38 cellular contexts compared by ENCODE assay signal in the genomic region with DNA sequence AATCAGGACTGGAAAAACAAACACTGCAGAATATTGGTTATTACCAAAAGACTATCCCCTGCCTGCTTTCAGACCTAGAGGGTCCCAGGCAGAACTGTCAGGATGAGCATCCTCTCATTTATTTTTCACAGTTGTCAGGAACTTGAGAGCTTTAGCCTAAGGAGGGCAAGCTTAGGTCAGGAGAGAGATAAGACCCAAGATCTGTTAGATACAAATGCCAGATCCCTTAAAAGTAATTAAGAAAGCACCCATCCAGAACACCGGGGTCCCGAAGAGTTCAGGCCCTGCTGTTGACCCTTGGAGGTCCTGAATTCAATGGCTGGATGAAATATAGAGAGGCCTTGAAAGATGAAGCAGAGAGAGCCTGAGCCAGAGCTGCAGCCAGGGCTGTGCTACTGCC. TPM values are rescaled to one million over a fixed set of nuclear protein-coding genes. Genes with fewer than 3 reads are reported as not detected.
"Had no signal": no experiment of that assay in that cellular context is flagged by ENCODE, and none has a peak within 500 bp of the region (broad histone marks: within the 10 kb centered on the region; RNA-seq: fewer than 3 reads in every experiment).

No MANE protein-coding gene starts in this region.

- H3K36me3 Mint-ChIP-seq: activated naive CD8-positive, alpha-beta T cell treated with anti-CD3 and anti-CD28 coated beads for 36 hours had no signal

- H3K27ac Mint-ChIP-seq: activated CD4-positive, alpha-beta T cell treated with anti-CD3 and anti-CD28 coated beads, Interleukin-2, amount 10 ng/mL, durations not matched to agents 24 days and 14 days; activated CD8-positive, alpha-beta T cell treated with anti-CD3 and anti-CD28 coated beads for 36 hours; activated naive CD8-positive, alpha-beta T cell treated with anti-CD3 and anti-CD28 coated beads for 36 hours; activated T-cell treated with anti-CD3 and anti-CD28 coated beads, Interleukin-2, amount 50 U/mL, for 72 hours; activated T-helper 17 cell treated with anti-CD3 and anti-CD28 coated beads, Interleukin-2, amount 50 U/mL, for 72 hours had no signal

- H3K4me3 Mint-ChIP-seq: activated CD4-positive, alpha-beta T cell treated with anti-CD3 and anti-CD28 coated beads, Interleukin-2, amount 10 ng/mL, durations not matched to agents 24 days and 14 days; activated CD8-positive, alpha-beta T cell treated with anti-CD3 and anti-CD28 coated beads for 36 hours; activated naive CD8-positive, alpha-beta T cell treated with anti-CD3 and anti-CD28 coated beads for 36 hours; activated T-cell treated with anti-CD3 and anti-CD28 coated beads, Interleukin-2, amount 50 U/mL, for 72 hours; activated T-helper 17 cell treated with anti-CD3 and anti-CD28 coated beads, Interleukin-2, amount 50 U/mL, for 72 hours had no signal

- H3K4me1 Mint-ChIP-seq: activated CD4-positive, alpha-beta T cell treated with anti-CD3 and anti-CD28 coated beads, Interleukin-2, amount 10 ng/mL, durations not matched to agents 24 days and 14 days; activated naive CD8-positive, alpha-beta T cell treated with anti-CD3 and anti-CD28 coated beads for 36 hours; activated T-helper 17 cell treated with anti-CD3 and anti-CD28 coated beads, Interleukin-2, amount 50 U/mL, for 72 hours had no signal

- DNase-seq: activated CD4-positive, alpha-beta T cell treated with anti-CD3 and anti-CD28 coated beads for 1 hour; activated CD4-positive, alpha-beta T cell treated with anti-CD3 and anti-CD28 coated beads, Interleukin-2, amount 10 ng/mL, durations not matched to agents 24 days and 14 days; activated CD4-positive, alpha-beta T cell treated with anti-CD3 and anti-CD28 coated beads, Interleukin-2, amount 50 U/mL, for 4 hours; activated CD4-positive, CD25-positive, alpha-beta regulatory T cell; activated CD8-positive, alpha-beta T cell treated with anti-CD3 and anti-CD28 coated beads for 36 hours; activated effector memory CD4-positive, alpha-beta T cell treated with anti-CD3 and anti-CD28 coated beads, Interleukin-2, amount 50 U/mL, for 16 hours; activated naive CD4-positive, alpha-beta T cell; activated naive CD4-positive, alpha-beta T cell treated with anti-CD3 and anti-CD28 coated beads, Interleukin-2, amount 50 U/mL, for 16 hours; activated naive CD8-positive, alpha-beta T cell treated with anti-CD3 and anti-CD28 coated beads for 36 hours; activated T-cell treated with anti-CD3 and anti-CD28 coated beads, Interleukin-2, amount 50 U/mL, for 1 hour; activated T-cell treated with anti-CD3 and anti-CD28 coated beads, Interleukin-2, amount 50 U/mL, for 72 hours; amniotic stem cell; aorta; brain microvascular endothelial cell; MG63; NCI-H1048; NCI-H1105 treated with DMSO at 0.1 percent for 48 hours; NCI-H1436 treated with DMSO at 0.1 percent for 48 hours; NCI-H1694 treated with DMSO at 0.1 percent for 48 hours; NCI-H2029; NCI-H345; NCI-H524 treated with DMSO at 0.1 percent for 48 hours; NCI-H748 treated with DMSO at 0.1 percent for 48 hours; NK-92 treated with Interleukin-12 subunit alpha and Interleukin-12 subunit beta, amount 100 ng/mL, for 24 hours; PC-3; Peyer's patch; RPMI8226; SHP77 treated with DMSO at 0.1 percent for 48 hours; T1000; WERI-Rb-1 had no signal

- H3K4me1 ChIP-seq: Peyer's patch, SJSA1 had no signal

- H3K9me3 ChIP-seq: MG63, Peyer's patch, SJSA1 had no signal

- H3K27ac ChIP-seq: brain microvascular endothelial cell, KMS-11, Peyer's patch, SJSA1, WERI-Rb-1 had no signal

- H3K27me3 Mint-ChIP-seq: activated CD4-positive, alpha-beta T cell treated with anti-CD3 and anti-CD28 coated beads, Interleukin-2, amount 10 ng/mL, durations not matched to agents 24 days and 14 days; activated CD8-positive, alpha-beta T cell treated with anti-CD3 and anti-CD28 coated beads for 36 hours; activated naive CD8-positive, alpha-beta T cell treated with anti-CD3 and anti-CD28 coated beads for 36 hours; activated T-helper 17 cell treated with anti-CD3 and anti-CD28 coated beads, Interleukin-2, amount 50 U/mL, for 72 hours had no signal

- H3K4me3 ChIP-seq: MG63, Peyer's patch, SJSA1 had no signal

- H3K9me3 Mint-ChIP-seq: activated CD4-positive, alpha-beta T cell treated with anti-CD3 and anti-CD28 coated beads, Interleukin-2, amount 10 ng/mL, durations not matched to agents 24 days and 14 days; activated CD8-positive, alpha-beta T cell treated with anti-CD3 and anti-CD28 coated beads for 36 hours; activated naive CD8-positive, alpha-beta T cell treated with anti-CD3 and anti-CD28 coated beads for 36 hours; activated T-cell treated with anti-CD3 and anti-CD28 coated beads, Interleukin-2, amount 50 U/mL, for 72 hours; activated T-helper 17 cell treated with anti-CD3 and anti-CD28 coated beads, Interleukin-2, amount 50 U/mL, for 72 hours had no signal

- H3K36me3 ChIP-seq: brain microvascular endothelial cell, MG63, Peyer's patch, SJSA1, WERI-Rb-1 had no signal

RNA-seq across cellular contexts. Expression of a gene that starts 5.9 kb away (rescaled TPM):
- total RNA-seq: activated CD4-positive, alpha-beta T cell treated with anti-CD3 and anti-CD28 coated beads, Interleukin-2, amount 10 ng/mL, durations not matched to agents 24 days and 14 days; activated CD8-positive, alpha-beta memory T cell treated with anti-CD3 and anti-CD28 coated beads for 36 hours; activated CD8-positive, alpha-beta T cell treated with anti-CD3 and anti-CD28 coated beads for 36 hours; activated naive CD8-positive, alpha-beta T cell treated with anti-CD3 and anti-CD28 coated beads for 36 hours; activated T-cell treated with anti-CD3 and anti-CD28 coated beads, Interleukin-2, amount 50 U/mL, for 72 hours; activated T-helper 17 cell treated with anti-CD3 and anti-CD28 coated beads, Interleukin-2, amount 50 U/mL, for 72 hours; aorta; cardiac septum; NCI-H460; PC-3; Peyer's patch; SJSA1; T-helper 1 cell treated with Interleukin-12 subunit alpha and Interleukin-12 subunit beta and Interleukin-4 antibody, amounts not matched to agents 30 ng/mL and 1 ng/mL, for 36 hours; T-helper 2 cell treated with Interferon-gamma antibody and Interleukin-4, amounts not matched to agents 100 ng/mL and 5 ng/mL, for 36 hours had no signal
- polyA plus RNA-seq: aorta had no signal

RNA-seq across cellular contexts. Expression of a gene that starts 9.2 kb away (rescaled TPM):
- total RNA-seq: activated CD4-positive, alpha-beta T cell treated with anti-CD3 and anti-CD28 coated beads, Interleukin-2, amount 10 ng/mL, durations not matched to agents 24 days and 14 days; activated CD8-positive, alpha-beta memory T cell treated with anti-CD3 and anti-CD28 coated beads for 36 hours; activated CD8-positive, alpha-beta T cell treated with anti-CD3 and anti-CD28 coated beads for 36 hours; activated naive CD8-positive, alpha-beta T cell treated with anti-CD3 and anti-CD28 coated beads for 36 hours; activated T-cell treated with anti-CD3 and anti-CD28 coated beads, Interleukin-2, amount 50 U/mL, for 72 hours; activated T-helper 17 cell treated with anti-CD3 and anti-CD28 coated beads, Interleukin-2, amount 50 U/mL, for 72 hours; aorta; cardiac septum; PC-3; Peyer's patch; SJSA1; T-helper 1 cell treated with Interleukin-12 subunit alpha and Interleukin-12 subunit beta and Interleukin-4 antibody, amounts not matched to agents 30 ng/mL and 1 ng/mL, for 36 hours; T-helper 2 cell treated with Interferon-gamma antibody and Interleukin-4, amounts not matched to agents 100 ng/mL and 5 ng/mL, for 36 hours had no signal
- polyA plus RNA-seq: aorta had no signal

RNA-seq across cellular contexts. Expression of a gene that starts 17.3 kb away (rescaled TPM):
- total RNA-seq: activated CD4-positive, alpha-beta T cell treated with anti-CD3 and anti-CD28 coated beads, Interleukin-2, amount 10 ng/mL, durations not matched to agents 24 days and 14 days; activated CD8-positive, alpha-beta memory T cell treated with anti-CD3 and anti-CD28 coated beads for 36 hours; activated CD8-positive, alpha-beta T cell treated with anti-CD3 and anti-CD28 coated beads for 36 hours; activated naive CD8-positive, alpha-beta T cell treated with anti-CD3 and anti-CD28 coated beads for 36 hours; activated T-cell treated with anti-CD3 and anti-CD28 coated beads, Interleukin-2, amount 50 U/mL, for 72 hours; activated T-helper 17 cell treated with anti-CD3 and anti-CD28 coated beads, Interleukin-2, amount 50 U/mL, for 72 hours; aorta; cardiac septum; NCI-H460; PC-3; Peyer's patch; SJSA1; T-helper 1 cell treated with Interleukin-12 subunit alpha and Interleukin-12 subunit beta and Interleukin-4 antibody, amounts not matched to agents 30 ng/mL and 1 ng/mL, for 36 hours; T-helper 2 cell treated with Interferon-gamma antibody and Interleukin-4, amounts not matched to agents 100 ng/mL and 5 ng/mL, for 36 hours had no signal
- polyA plus RNA-seq: aorta had no signal

RNA-seq across cellular contexts. Expression of a gene that starts 22.4 kb away (rescaled TPM):
- total RNA-seq: activated CD4-positive, alpha-beta T cell treated with anti-CD3 and anti-CD28 coated beads, Interleukin-2, amount 10 ng/mL, durations not matched to agents 24 days and 14 days; activated CD8-positive, alpha-beta memory T cell treated with anti-CD3 and anti-CD28 coated beads for 36 hours; activated CD8-positive, alpha-beta T cell treated with anti-CD3 and anti-CD28 coated beads for 36 hours; activated naive CD8-positive, alpha-beta T cell treated with anti-CD3 and anti-CD28 coated beads for 36 hours; activated T-cell treated with anti-CD3 and anti-CD28 coated beads, Interleukin-2, amount 50 U/mL, for 72 hours; activated T-helper 17 cell treated with anti-CD3 and anti-CD28 coated beads, Interleukin-2, amount 50 U/mL, for 72 hours; aorta; cardiac septum; NCI-H460; PC-3; Peyer's patch; SJSA1; T-helper 1 cell treated with Interleukin-12 subunit alpha and Interleukin-12 subunit beta and Interleukin-4 antibody, amounts not matched to agents 30 ng/mL and 1 ng/mL, for 36 hours; T-helper 2 cell treated with Interferon-gamma antibody and Interleukin-4, amounts not matched to agents 100 ng/mL and 5 ng/mL, for 36 hours had no signal
- polyA plus RNA-seq: aorta had no signal
